1 cellular context compared by ENCODE assay signal in the genomic region with DNA sequence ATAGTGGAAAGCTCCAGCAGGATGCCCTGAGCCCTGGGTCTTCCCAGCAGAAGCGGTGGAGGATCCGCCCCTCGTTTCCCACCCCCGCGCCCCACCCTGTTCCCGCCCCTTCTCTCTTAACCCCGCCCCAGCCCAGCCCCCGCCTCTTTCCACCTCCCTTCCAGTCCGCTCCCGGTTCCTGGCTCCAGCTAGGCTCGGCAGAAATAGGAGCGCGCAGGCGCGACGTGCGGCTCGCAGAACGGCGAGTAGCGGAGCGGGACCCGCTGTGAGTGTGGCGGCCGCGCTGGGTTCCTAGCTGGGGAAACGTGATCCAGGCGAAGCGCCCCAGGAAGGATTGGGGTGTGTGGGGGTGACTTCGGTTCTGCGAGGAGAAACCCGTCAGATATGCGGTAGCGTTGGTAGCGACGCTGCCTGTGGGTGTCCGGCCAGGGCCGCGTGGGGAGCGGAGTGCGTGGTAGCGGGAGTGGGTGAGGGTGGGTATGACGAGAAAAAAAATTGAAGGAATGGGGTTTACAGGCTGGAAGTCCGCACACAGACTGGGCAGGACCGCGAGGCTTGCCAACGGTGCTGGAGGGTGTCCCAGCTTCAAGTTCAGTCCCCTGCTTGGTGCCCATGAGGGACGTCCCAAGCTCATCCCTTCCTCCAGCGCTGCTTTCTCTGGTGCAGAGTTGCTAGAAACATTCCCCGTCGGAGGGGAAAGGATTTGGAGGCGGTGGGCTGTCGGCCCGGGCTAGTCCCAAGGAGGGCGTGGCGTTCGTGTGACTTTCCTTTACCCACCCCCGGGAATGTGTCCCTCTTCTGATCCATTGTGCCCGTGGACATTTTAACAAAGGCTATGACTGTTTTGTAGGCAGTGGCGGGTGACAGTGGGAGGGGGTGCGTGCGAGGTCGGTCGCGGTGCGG.
A peak's percentile ranks its signal among the peaks of the same experiment; 100 is the strongest.
TF ChIP-seq lines count a peak whose summit lies in the region.

A gene (plus strand): TSS at position 234 of the 903 bp plus-strand sequence. CDS start 56,886 bp downstream, outside the sequence.

TF ChIP-seq in K562, 482 proteins besides CTCF, POLR2A, EP300 and RAD21 (continued from another document):
- TF ChIP-seq, protein P1, sequence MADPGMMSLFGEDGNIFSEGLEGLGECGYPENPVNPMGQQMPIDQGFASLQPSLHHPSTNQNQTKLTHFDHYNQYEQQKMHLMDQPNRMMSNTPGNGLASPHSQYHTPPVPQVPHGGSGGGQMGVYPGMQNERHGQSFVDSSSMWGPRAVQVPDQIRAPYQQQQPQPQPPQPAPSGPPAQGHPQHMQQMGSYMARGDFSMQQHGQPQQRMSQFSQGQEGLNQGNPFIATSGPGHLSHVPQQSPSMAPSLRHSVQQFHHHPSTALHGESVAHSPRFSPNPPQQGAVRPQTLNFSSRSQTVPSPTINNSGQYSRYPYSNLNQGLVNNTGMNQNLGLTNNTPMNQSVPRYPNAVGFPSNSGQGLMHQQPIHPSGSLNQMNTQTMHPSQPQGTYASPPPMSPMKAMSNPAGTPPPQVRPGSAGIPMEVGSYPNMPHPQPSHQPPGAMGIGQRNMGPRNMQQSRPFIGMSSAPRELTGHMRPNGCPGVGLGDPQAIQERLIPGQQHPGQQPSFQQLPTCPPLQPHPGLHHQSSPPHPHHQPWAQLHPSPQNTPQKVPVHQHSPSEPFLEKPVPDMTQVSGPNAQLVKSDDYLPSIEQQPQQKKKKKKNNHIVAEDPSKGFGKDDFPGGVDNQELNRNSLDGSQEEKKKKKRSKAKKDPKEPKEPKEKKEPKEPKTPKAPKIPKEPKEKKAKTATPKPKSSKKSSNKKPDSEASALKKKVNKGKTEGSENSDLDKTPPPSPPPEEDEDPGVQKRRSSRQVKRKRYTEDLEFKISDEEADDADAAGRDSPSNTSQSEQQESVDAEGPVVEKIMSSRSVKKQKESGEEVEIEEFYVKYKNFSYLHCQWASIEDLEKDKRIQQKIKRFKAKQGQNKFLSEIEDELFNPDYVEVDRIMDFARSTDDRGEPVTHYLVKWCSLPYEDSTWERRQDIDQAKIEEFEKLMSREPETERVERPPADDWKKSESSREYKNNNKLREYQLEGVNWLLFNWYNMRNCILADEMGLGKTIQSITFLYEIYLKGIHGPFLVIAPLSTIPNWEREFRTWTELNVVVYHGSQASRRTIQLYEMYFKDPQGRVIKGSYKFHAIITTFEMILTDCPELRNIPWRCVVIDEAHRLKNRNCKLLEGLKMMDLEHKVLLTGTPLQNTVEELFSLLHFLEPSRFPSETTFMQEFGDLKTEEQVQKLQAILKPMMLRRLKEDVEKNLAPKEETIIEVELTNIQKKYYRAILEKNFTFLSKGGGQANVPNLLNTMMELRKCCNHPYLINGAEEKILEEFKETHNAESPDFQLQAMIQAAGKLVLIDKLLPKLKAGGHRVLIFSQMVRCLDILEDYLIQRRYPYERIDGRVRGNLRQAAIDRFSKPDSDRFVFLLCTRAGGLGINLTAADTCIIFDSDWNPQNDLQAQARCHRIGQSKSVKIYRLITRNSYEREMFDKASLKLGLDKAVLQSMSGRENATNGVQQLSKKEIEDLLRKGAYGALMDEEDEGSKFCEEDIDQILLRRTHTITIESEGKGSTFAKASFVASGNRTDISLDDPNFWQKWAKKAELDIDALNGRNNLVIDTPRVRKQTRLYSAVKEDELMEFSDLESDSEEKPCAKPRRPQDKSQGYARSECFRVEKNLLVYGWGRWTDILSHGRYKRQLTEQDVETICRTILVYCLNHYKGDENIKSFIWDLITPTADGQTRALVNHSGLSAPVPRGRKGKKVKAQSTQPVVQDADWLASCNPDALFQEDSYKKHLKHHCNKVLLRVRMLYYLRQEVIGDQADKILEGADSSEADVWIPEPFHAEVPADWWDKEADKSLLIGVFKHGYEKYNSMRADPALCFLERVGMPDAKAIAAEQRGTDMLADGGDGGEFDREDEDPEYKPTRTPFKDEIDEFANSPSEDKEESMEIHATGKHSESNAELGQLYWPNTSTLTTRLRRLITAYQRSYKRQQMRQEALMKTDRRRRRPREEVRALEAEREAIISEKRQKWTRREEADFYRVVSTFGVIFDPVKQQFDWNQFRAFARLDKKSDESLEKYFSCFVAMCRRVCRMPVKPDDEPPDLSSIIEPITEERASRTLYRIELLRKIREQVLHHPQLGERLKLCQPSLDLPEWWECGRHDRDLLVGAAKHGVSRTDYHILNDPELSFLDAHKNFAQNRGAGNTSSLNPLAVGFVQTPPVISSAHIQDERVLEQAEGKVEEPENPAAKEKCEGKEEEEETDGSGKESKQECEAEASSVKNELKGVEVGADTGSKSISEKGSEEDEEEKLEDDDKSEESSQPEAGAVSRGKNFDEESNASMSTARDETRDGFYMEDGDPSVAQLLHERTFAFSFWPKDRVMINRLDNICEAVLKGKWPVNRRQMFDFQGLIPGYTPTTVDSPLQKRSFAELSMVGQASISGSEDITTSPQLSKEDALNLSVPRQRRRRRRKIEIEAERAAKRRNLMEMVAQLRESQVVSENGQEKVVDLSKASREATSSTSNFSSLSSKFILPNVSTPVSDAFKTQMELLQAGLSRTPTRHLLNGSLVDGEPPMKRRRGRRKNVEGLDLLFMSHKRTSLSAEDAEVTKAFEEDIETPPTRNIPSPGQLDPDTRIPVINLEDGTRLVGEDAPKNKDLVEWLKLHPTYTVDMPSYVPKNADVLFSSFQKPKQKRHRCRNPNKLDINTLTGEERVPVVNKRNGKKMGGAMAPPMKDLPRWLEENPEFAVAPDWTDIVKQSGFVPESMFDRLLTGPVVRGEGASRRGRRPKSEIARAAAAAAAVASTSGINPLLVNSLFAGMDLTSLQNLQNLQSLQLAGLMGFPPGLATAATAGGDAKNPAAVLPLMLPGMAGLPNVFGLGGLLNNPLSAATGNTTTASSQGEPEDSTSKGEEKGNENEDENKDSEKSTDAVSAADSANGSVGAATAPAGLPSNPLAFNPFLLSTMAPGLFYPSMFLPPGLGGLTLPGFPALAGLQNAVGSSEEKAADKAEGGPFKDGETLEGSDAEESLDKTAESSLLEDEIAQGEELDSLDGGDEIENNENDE (IDR thresholded peaks at IDR 0.05; ENCODE audit: low read depth, low read length) = no peak
- TF ChIP-seq SMAD4 (CRISPR knock-in tag; conservative IDR thresholded peaks at IDR 0.05) (no peak), XRCC3 (IDR thresholded peaks at IDR 0.05) (no peak), DACH1 (IDR thresholded peaks at IDR 0.05; ENCODE audit: partially characterized antibody) (no peak), SMAD1 (IDR thresholded peaks at IDR 0.05; ENCODE audit: low read depth, low read length, partially characterized antibody) (no peak), IFI16 (CRISPR knock-in tag; IDR thresholded peaks at IDR 0.05) (no peak), ELF2 (CRISPR knock-in tag; IDR thresholded peaks at IDR 0.05) (no peak), HDAC6 (IDR thresholded peaks at IDR 0.05; ENCODE audit: low read depth, low read length) (no peak), FOSL1 (tag; conservative IDR thresholded peaks at IDR 0.05) (no peak), GTF2F1 (IDR thresholded peaks at IDR 0.05; ENCODE audit: low read depth, low read length) (no peak), SIRT6 (IDR thresholded peaks at IDR 0.05; ENCODE audit: low read depth, low read length) (no peak), KLF1 (tag; IDR thresholded peaks at IDR 0.05) (no peak), SRF (CRISPR knock-in tag; IDR thresholded peaks at IDR 0.05) (no peak)
- TF ChIP-seq, protein P2, sequence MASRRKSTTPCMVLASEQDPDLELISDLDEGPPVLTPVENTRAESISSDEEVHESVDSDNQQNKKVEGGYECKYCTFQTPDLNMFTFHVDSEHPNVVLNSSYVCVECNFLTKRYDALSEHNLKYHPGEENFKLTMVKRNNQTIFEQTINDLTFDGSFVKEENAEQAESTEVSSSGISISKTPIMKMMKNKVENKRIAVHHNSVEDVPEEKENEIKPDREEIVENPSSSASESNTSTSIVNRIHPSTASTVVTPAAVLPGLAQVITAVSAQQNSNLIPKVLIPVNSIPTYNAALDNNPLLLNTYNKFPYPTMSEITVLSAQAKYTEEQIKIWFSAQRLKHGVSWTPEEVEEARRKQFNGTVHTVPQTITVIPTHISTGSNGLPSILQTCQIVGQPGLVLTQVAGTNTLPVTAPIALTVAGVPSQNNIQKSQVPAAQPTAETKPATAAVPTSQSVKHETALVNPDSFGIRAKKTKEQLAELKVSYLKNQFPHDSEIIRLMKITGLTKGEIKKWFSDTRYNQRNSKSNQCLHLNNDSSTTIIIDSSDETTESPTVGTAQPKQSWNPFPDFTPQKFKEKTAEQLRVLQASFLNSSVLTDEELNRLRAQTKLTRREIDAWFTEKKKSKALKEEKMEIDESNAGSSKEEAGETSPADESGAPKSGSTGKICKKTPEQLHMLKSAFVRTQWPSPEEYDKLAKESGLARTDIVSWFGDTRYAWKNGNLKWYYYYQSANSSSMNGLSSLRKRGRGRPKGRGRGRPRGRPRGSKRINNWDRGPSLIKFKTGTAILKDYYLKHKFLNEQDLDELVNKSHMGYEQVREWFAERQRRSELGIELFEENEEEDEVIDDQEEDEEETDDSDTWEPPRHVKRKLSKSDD (conservative IDR thresholded peaks at IDR 0.05; ENCODE audit: low read length) = no peak
- TF ChIP-seq, protein P3, sequence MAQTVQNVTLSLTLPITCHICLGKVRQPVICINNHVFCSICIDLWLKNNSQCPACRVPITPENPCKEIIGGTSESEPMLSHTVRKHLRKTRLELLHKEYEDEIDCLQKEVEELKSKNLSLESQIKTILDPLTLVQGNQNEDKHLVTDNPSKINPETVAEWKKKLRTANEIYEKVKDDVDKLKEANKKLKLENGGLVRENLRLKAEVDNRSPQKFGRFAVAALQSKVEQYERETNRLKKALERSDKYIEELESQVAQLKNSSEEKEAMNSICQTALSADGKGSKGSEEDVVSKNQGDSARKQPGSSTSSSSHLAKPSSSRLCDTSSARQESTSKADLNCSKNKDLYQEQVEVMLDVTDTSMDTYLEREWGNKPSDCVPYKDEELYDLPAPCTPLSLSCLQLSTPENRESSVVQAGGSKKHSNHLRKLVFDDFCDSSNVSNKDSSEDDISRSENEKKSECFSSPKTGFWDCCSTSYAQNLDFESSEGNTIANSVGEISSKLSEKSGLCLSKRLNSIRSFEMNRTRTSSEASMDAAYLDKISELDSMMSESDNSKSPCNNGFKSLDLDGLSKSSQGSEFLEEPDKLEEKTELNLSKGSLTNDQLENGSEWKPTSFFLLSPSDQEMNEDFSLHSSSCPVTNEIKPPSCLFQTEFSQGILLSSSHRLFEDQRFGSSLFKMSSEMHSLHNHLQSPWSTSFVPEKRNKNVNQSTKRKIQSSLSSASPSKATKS (CRISPR knock-in tag; IDR thresholded peaks at IDR 0.05) = no peak
- TF ChIP-seq, protein P4, sequence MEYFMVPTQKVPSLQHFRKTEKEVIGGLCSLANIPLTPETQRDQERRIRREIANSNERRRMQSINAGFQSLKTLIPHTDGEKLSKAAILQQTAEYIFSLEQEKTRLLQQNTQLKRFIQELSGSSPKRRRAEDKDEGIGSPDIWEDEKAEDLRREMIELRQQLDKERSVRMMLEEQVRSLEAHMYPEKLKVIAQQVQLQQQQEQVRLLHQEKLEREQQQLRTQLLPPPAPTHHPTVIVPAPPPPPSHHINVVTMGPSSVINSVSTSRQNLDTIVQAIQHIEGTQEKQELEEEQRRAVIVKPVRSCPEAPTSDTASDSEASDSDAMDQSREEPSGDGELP (CRISPR knock-in tag; IDR thresholded peaks at IDR 0.05; ENCODE audit: borderline replicate concordance) = 0 out of 2 replicates have a peak, but pooled peaks have one; percentile 20
- TF ChIP-seq, protein P5, sequence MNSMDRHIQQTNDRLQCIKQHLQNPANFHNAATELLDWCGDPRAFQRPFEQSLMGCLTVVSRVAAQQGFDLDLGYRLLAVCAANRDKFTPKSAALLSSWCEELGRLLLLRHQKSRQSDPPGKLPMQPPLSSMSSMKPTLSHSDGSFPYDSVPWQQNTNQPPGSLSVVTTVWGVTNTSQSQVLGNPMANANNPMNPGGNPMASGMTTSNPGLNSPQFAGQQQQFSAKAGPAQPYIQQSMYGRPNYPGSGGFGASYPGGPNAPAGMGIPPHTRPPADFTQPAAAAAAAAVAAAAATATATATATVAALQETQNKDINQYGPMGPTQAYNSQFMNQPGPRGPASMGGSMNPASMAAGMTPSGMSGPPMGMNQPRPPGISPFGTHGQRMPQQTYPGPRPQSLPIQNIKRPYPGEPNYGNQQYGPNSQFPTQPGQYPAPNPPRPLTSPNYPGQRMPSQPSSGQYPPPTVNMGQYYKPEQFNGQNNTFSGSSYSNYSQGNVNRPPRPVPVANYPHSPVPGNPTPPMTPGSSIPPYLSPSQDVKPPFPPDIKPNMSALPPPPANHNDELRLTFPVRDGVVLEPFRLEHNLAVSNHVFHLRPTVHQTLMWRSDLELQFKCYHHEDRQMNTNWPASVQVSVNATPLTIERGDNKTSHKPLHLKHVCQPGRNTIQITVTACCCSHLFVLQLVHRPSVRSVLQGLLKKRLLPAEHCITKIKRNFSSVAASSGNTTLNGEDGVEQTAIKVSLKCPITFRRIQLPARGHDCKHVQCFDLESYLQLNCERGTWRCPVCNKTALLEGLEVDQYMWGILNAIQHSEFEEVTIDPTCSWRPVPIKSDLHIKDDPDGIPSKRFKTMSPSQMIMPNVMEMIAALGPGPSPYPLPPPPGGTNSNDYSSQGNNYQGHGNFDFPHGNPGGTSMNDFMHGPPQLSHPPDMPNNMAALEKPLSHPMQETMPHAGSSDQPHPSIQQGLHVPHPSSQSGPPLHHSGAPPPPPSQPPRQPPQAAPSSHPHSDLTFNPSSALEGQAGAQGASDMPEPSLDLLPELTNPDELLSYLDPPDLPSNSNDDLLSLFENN (IDR thresholded peaks at IDR 0.05; ENCODE audit: low read depth in 2 of 2, low read length in 2 of 2) = no peak
